ENCODE assay signal across 13 cellular contexts in genomic region chr9:5633243-5633642, GRCh38. TPM values are rescaled to one million over a fixed set of nuclear protein-coding genes. Genes with fewer than 3 reads are reported as not detected.
DNase-seq lines count a peak whose midpoint lies in the region; ATAC-seq and TF ChIP-seq lines count a peak whose summit lies in the region.
"Had no signal": no experiment of that assay in that cellular context is flagged by ENCODE, and none has a peak within 500 bp of the region (broad histone marks: within the 10 kb centered on the region; RNA-seq: fewer than 3 reads in every experiment).

No MANE protein-coding gene starts in this region.

- BruUV-seq in Calu3 (replicated peaks; lab: Mats Ljungman, UMichigan) = no TSS peak

- H3K4me3 Mint-ChIP-seq in Calu3 (ENCODE audit: low read depth, unreplicated experiment) (no peak overlapping the region), activated B cell treated with CpG ODN at 0.5 μM for 24 hours (peak overlapping the region; percentile 6), T-cell (no peak overlapping the region)

- H3K36me3 Mint-ChIP-seq in Calu3 (ENCODE audit: insufficient read depth, unreplicated experiment) (peaks cover 21% of the 10 kb centered on the region), activated B cell treated with CpG ODN at 0.5 μM for 24 hours (ENCODE audit: low read depth) (peaks cover 44% of the 10 kb centered on the region), T-cell (peaks cover 23% of the 10 kb centered on the region)

- DNase-seq in Calu3 (no peak), M059J (ENCODE audit: low read depth) (peak; percentile 55), activated B cell treated with CpG ODN at 0.5 μM for 24 hours (no peak), kidney tubule cell (ENCODE audit: low spot score) (peak; percentile 61), T-cell (no peak), superior temporal gyrus (ENCODE audit: extremely low spot score) (no peak), NCI-H446 (lab: John Stamatoyannopoulos, UW) (no peak)
- DNase-seq: CD4-positive, alpha-beta memory T cell; glutamatergic neuron; NCI-H1436; transverse colon; WERI-Rb-1 had no signal

- peaks cover 9% of the 10 kb centered on the region for H3K9me3 Mint-ChIP-seq in Calu3 (ENCODE audit: low read depth, unreplicated experiment)
- H3K9me3 Mint-ChIP-seq in activated B cell treated with CpG ODN at 0.5 μM for 24 hours = peaks cover 14% of the 10 kb centered on the region
- H3K9me3 Mint-ChIP-seq in T-cell = peaks cover 8 to 18% (median 14%) of the 10 kb centered on the region in 3 donors

- H3K27ac Mint-ChIP-seq in Calu3 (ENCODE audit: unreplicated experiment) (peak overlapping the region; percentile 18), activated B cell treated with CpG ODN at 0.5 μM for 24 hours (no peak overlapping the region), T-cell (no peak overlapping the region)

- TF ChIP-seq CTCF in Calu3 (IDR thresholded peaks at IDR 0.05; ENCODE audit: unreplicated experiment) (no peak), activated B cell treated with CpG ODN at 0.5 μM for 24 hours (IDR thresholded peaks at IDR 0.05) (no peak)

- H3K27me3 Mint-ChIP-seq in Calu3 (ENCODE audit: unreplicated experiment) (no peaks in the 10 kb centered on the region), activated B cell treated with CpG ODN at 0.5 μM for 24 hours (no peaks in the 10 kb centered on the region), T-cell (no peaks in the 10 kb centered on the region)
- H3K27me3 Mint-ChIP-seq: CD4-positive, alpha-beta memory T cell had no signal

- intact Hi-C loops in Calu3 (cut with micrococcal nuclease; ENCODE audit: unreplicated experiment) = no loop called here
- intact Hi-C loops in activated B cell treated with CpG ODN at 0.5 μM for 24 hours (cut with micrococcal nuclease) = loop anchor here (2.0 to 5.0 kb wide), 2 partner anchors 14 to 34 kb away; no protein-coding TSS in a partner anchor

- peaks cover 27% of the 10 kb centered on the region for H3K4me1 Mint-ChIP-seq in Calu3 (ENCODE audit: low read depth, unreplicated experiment)
- peaks cover 63% of the 10 kb centered on the region for H3K4me1 Mint-ChIP-seq in activated B cell treated with CpG ODN at 0.5 μM for 24 hours
- peaks cover 56% of the 10 kb centered on the region in 3 donors for H3K4me1 Mint-ChIP-seq in T-cell

- POLR2A ChIA-PET in activated B cell treated with CpG ODN at 0.5 μM for 24 hours (lab: Charles Lee) = interaction anchor here (0.6 to 1.6 kb wide), 2 partner anchors 9 to 10 kb away, joined by 3 to 5 read pairs; no protein-coding TSS in a partner anchor
- POLR2A ChIA-PET in T-cell (lab: Charles Lee) = interaction anchor here (0.6 to 1.7 kb wide), 2 partner anchors 10 to 24 kb away, joined by 4 read pairs; no protein-coding TSS in a partner anchor

- CTCF ChIA-PET in Calu3 (lab: Charles Lee) (interaction anchor here (0.7 kb wide), 1 partner anchor 19 kb away, joined by 3 read pairs; no protein-coding TSS in a partner anchor), activated B cell treated with CpG ODN at 0.5 μM for 24 hours (lab: Charles Lee) (interaction anchor here (2.1 kb wide), 1 partner anchor 191 kb away, joined by 5 read pairs; no protein-coding TSS in a partner anchor), T-cell (lab: Charles Lee) (interaction anchor here in 1 of 2 donors (0.6 kb wide), 1 partner anchor 55 kb away, joined by 6 read pairs; no protein-coding TSS in a partner anchor)

- ATAC-seq in activated B cell treated with CpG ODN at 0.5 μM for 24 hours (ENCODE audit: low read depth) (no peak), T-cell (replicated peaks in 1 of 4) (no peak), HG03175 (IDR thresholded peaks at IDR 0.05; ENCODE audit: unreplicated experiment) (no peak)

RNA-seq across cellular contexts. Expression of gene RIC1, which starts 4.3 kb away (rescaled TPM):
- total RNA-seq in Calu3 (2022) (10.9 and 11.4 TPM in 2 replicates), activated B cell treated with CpG ODN at 0.5 μM for 24 hours (68.1 and 85.0 TPM in 2 replicates), T-cell (10 to 100 TPM; 22.2 to 29.9 (median 22.9) TPM)
- 27.0 and 33.4 TPM in 2 replicates for total RNA-seq in M059J (2014; rRNA removed; shearing (Covaris generic))

Comparison
In these comparisons a context has a peak if more than half of its experiments do, and no peak if none do; other contexts are left out.
1. DNase-seq: peak in M059J (single experiment) and kidney tubule cell (single experiment); none in Calu3 (single experiment), activated B cell treated with CpG ODN at 0.5 μM for 24 hours (single experiment), T-cell (0 of 34), superior temporal gyrus (single experiment) and NCI-H446 (0 of 2).